ENCODE assay signal across 13 cellular contexts in genomic region chr5:143064661-143065060, GRCh38.
DNase-seq lines count a peak whose midpoint lies in the region; ATAC-seq and TF ChIP-seq lines count a peak whose summit lies in the region.
"Had no signal": no experiment of that assay in that cellular context is flagged by ENCODE, and none has a peak within 500 bp of the region (broad histone marks: within the 10 kb centered on the region; RNA-seq: fewer than 3 reads in every experiment).

No MANE protein-coding gene starts in this region.

- DNase-seq in cardiac muscle cell (ENCODE audit: low read depth in 1 of 2, low spot score in 1 of 2) (peak in 1 of 2 donors; percentile 33), Right ventricle myocardium inferior (ENCODE audit: missing footprints) (no peak), natural killer cell (no peak), upper lobe of right lung (no peak), SJCRH30 (no peak), Calu3 (no peak)
- DNase-seq in activated naive CD4-positive, alpha-beta T cell treated with Interleukin-2 at 50 U/mL for 16 hours = no peak
- DNase-seq: activated CD4-positive, alpha-beta T cell treated with anti-CD3 and anti-CD28 coated beads, Interleukin-2, amount 10 ng/mL, durations not matched to agents 24 days and 14 days; Kasumi-1; NCI-H2227 treated with DMSO at 0.1 percent for 48 hours; SIG-M5 had no signal

- no peaks in the 10 kb centered on the region for H3K9me3 Mint-ChIP-seq in dendritic cell treated with granulocyte-macrophage colony-stimulating factor and Interleukin-4, amounts not matched to agents 40 ng/mL and 50 ng/mL, for 4 days
- no peaks in the 10 kb centered on the region for H3K9me3 Mint-ChIP-seq in natural killer cell
- no peaks in the 10 kb centered on the region for H3K9me3 Mint-ChIP-seq in Calu3 (ENCODE audit: low read depth, unreplicated experiment)

- H3K9me3 ChIP-seq in cardiac muscle cell (ENCODE audit: low read depth) = no peaks in the 10 kb centered on the region
- H3K9me3 ChIP-seq in upper lobe of right lung = no peaks in the 10 kb centered on the region
- H3K9me3 ChIP-seq in SJCRH30 (replicated peaks) = no peaks in the 10 kb centered on the region

- H3K36me3 ChIP-seq in cardiac muscle cell (no peaks in the 10 kb centered on the region), upper lobe of right lung (peaks cover 6% of the 10 kb centered on the region), SJCRH30 (peaks cover 11% of the 10 kb centered on the region; the same call in 1 of the 2 replicates)

- H3K4me1 ChIP-seq in cardiac muscle cell (ENCODE audit: low read depth) = peaks cover 30% of the 10 kb centered on the region
- H3K4me1 ChIP-seq in upper lobe of right lung = peaks cover 63% of the 10 kb centered on the region
- H3K4me1 ChIP-seq in SJCRH30 = peaks cover 60% of the 10 kb centered on the region

- CTCF ChIA-PET in Calu3 (lab: Charles Lee) = interaction anchor here (1.3 kb wide), 1 partner anchor 10 kb away, joined by 4 read pairs; no protein-coding TSS in a partner anchor

- peak overlapping the region; percentile 78 for H3K27ac ChIP-seq in cardiac muscle cell
- H3K27ac ChIP-seq in upper lobe of right lung = peak overlapping the region; percentile 70
- H3K27ac ChIP-seq in SJCRH30 = no peak overlapping the region

- no peak for TF ChIP-seq CTCF in cardiac muscle cell (IDR thresholded peaks at IDR 0.05; ENCODE audit: low read depth, low read length)
- no peak for TF ChIP-seq CTCF in natural killer cell (IDR thresholded peaks at IDR 0.05)
- TF ChIP-seq CTCF in upper lobe of right lung (IDR thresholded peaks at IDR 0.05) = no peak
- TF ChIP-seq CTCF in Calu3 (IDR thresholded peaks at IDR 0.05; ENCODE audit: unreplicated experiment) = no peak

- peaks cover 84% of the 10 kb centered on the region for H3K4me1 Mint-ChIP-seq in dendritic cell treated with granulocyte-macrophage colony-stimulating factor and Interleukin-4, amounts not matched to agents 40 ng/mL and 50 ng/mL, for 4 days (ENCODE audit: low read depth)
- peaks cover 23 to 40% of the 10 kb centered on the region in 2 donors for H3K4me1 Mint-ChIP-seq in natural killer cell
- peaks cover 27% of the 10 kb centered on the region for H3K4me1 Mint-ChIP-seq in Calu3 (ENCODE audit: low read depth, unreplicated experiment)

- peak overlapping the region; percentile 92 for H3K27ac Mint-ChIP-seq in dendritic cell treated with granulocyte-macrophage colony-stimulating factor and Interleukin-4, amounts not matched to agents 40 ng/mL and 50 ng/mL, for 4 days
- H3K27ac Mint-ChIP-seq in natural killer cell (peak overlapping the region; percentile 4 to 13), Calu3 (ENCODE audit: unreplicated experiment) (no peak overlapping the region)
- H3K27ac Mint-ChIP-seq: activated naive CD4-positive, alpha-beta T cell treated with anti-CD3 and anti-CD28 coated beads, Interleukin-2, amount 50 U/mL, for 24 hours had no signal

- H3K27me3 ChIP-seq in cardiac muscle cell (no peaks in the 10 kb centered on the region), upper lobe of right lung (no peaks in the 10 kb centered on the region), SJCRH30 (no peaks in the 10 kb centered on the region)

- ATAC-seq in Right ventricle myocardium inferior (no peak), natural killer cell (no peak), upper lobe of right lung (peak; percentile 34)

- intact Hi-C loops in Right ventricle myocardium inferior (cut with DNase I) = loop anchor here (5.0 kb wide), 4 partner anchors 42 to 338 kb away; partner anchors contain the start of gene NR3C1
- intact Hi-C loops in dendritic cell treated with granulocyte-macrophage colony-stimulating factor and Interleukin-4, amounts not matched to agents 40 ng/mL and 50 ng/mL, for 4 days (cut with micrococcal nuclease) = loop anchor here (2.0 to 5.0 kb wide), 3 partner anchors 53 to 338 kb away; partner anchors contain the start of gene NR3C1
- intact Hi-C loops in natural killer cell (cut with micrococcal nuclease) = no loop called here
- intact Hi-C loops in upper lobe of right lung (cut with DNase I) = no loop called here
- intact Hi-C loops in Calu3 (cut with micrococcal nuclease; ENCODE audit: unreplicated experiment) = no loop called here

- peak overlapping the region; percentile 37 for H3K4me3 Mint-ChIP-seq in dendritic cell treated with granulocyte-macrophage colony-stimulating factor and Interleukin-4, amounts not matched to agents 40 ng/mL and 50 ng/mL, for 4 days
- H3K4me3 Mint-ChIP-seq in natural killer cell = no peak overlapping the region
- H3K4me3 Mint-ChIP-seq in Calu3 (ENCODE audit: low read depth, unreplicated experiment) = no peak overlapping the region
- H3K4me3 Mint-ChIP-seq: activated CD4-positive, alpha-beta T cell treated with anti-CD3 and anti-CD28 coated beads, Interleukin-2, amount 10 ng/mL, durations not matched to agents 24 days and 14 days; activated naive CD4-positive, alpha-beta T cell treated with anti-CD3 and anti-CD28 coated beads, Interleukin-2, amount 50 U/mL, for 24 hours had no signal

- H3K27me3 Mint-ChIP-seq in dendritic cell treated with granulocyte-macrophage colony-stimulating factor and Interleukin-4, amounts not matched to agents 40 ng/mL and 50 ng/mL, for 4 days = no peaks in the 10 kb centered on the region
- H3K27me3 Mint-ChIP-seq in natural killer cell (ENCODE audit: low read depth in 2 of 2) (no peaks in the 10 kb centered on the region), Calu3 (ENCODE audit: unreplicated experiment) (no peaks in the 10 kb centered on the region)
- H3K27me3 Mint-ChIP-seq: activated CD4-positive, alpha-beta T cell treated with anti-CD3 and anti-CD28 coated beads, Interleukin-2, amount 10 ng/mL, durations not matched to agents 24 days and 14 days; activated naive CD4-positive, alpha-beta T cell treated with anti-CD3 and anti-CD28 coated beads, Interleukin-2, amount 50 U/mL, for 24 hours had no signal

- no peak overlapping the region for H3K4me3 ChIP-seq in cardiac muscle cell
- no peak overlapping the region for H3K4me3 ChIP-seq in upper lobe of right lung
- H3K4me3 ChIP-seq in SJCRH30 = no peak overlapping the region

- H3K36me3 Mint-ChIP-seq in dendritic cell treated with granulocyte-macrophage colony-stimulating factor and Interleukin-4, amounts not matched to agents 40 ng/mL and 50 ng/mL, for 4 days (ENCODE audit: low read depth) = peaks cover 63% of the 10 kb centered on the region
- peaks cover 59% of the 10 kb centered on the region for H3K36me3 Mint-ChIP-seq in natural killer cell
- peaks cover 41% of the 10 kb centered on the region for H3K36me3 Mint-ChIP-seq in Calu3 (ENCODE audit: insufficient read depth, unreplicated experiment)

- no TSS peak for BruUV-seq in Calu3 (replicated peaks; lab: Mats Ljungman, UMichigan)

Comparison
In these comparisons a context has a peak if more than half of its experiments do, and no peak if none do; other contexts are left out.
1. intact Hi-C loops: an anchor here in Right ventricle myocardium inferior (5.0 kb wide) and dendritic cell treated with granulocyte-macrophage colony-stimulating factor and Interleukin-4, amounts not matched to agents 40 ng/mL and 50 ng/mL, for 4 days (2.0 to 5.0 kb wide); none called in natural killer cell, upper lobe of right lung and Calu3.